Comparison of ENCODE assay signal across 11 cellular contexts in the genomic region with DNA sequence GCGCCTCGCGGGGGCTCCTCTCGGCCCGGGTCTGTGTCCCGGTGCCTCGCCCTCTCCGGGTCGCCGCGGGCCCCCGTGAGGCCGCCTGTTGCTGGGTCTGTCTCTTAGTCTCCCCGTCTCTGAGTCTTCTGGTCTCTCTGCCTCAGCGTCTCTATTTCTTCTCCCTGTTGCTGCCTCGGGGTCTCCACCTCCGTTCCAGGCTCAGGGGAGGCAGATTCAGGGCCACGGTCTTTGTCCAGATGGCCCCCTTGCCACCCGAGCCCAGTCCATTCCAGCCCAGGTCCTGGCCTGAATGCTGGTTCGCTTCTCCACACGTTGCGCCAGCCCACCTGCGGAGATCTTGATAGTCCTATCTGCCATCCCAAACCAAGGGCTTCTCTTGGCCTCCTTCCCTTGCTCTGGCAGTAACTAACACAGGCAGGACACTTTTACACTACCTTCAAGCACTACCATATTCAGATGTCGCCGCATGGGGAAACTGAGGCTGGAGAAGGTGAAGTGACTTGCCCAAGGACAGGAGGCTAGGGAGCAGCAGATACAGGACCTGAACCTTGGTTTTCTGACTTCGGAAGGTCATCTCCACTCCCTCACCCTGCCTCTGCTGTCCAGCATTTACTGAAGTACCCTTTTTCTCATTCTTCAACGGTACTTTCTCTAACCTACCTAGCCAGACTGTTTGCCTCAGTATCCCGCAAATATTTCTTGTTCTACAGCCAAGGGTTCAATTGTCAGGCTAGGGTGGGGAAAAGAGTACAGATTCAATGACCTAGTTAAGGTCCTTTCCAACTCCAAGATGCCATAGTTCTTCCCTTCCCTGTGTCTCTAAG. TPM values are rescaled to one million over a fixed set of nuclear protein-coding genes. Genes with fewer than 3 reads are reported as not detected.
A peak's percentile ranks its signal among the peaks of the same experiment; 100 is the strongest.
DNase-seq lines count a peak whose midpoint lies in the region; ATAC-seq, FAIRE-seq and TF ChIP-seq lines count a peak whose summit lies in the region.
"Had no signal": no experiment of that assay in that cellular context is flagged by ENCODE, and none has a peak within 500 bp of the region (broad histone marks: within the 10 kb centered on the region; RNA-seq: fewer than 3 reads in every experiment).

No MANE protein-coding gene starts in this region.

- H3K4me3 Mint-ChIP-seq in T-helper 17 cell: peak overlapping the region; percentile 93

- DNase-seq in GM12891 (ENCODE audit: insufficient read length, low spot score): no peak
- no peak for DNase-seq in T-helper 17 cell
- no peak for DNase-seq in fibroblast of villous mesenchyme (ENCODE audit: low read depth)
- no peak for DNase-seq in retinal pigment epithelial cell (ENCODE audit: low read depth)
- no peak for DNase-seq in NCI-H1436 (lab: John Stamatoyannopoulos, UW)
- no peak for DNase-seq in NCI-H774 (lab: John Stamatoyannopoulos, UW)
- no peak for DNase-seq in stimulated activated CD8-positive, alpha-beta memory T cell treated with anti-CD3 and anti-CD28 coated beads, Interleukin-4, amount 100 ng/mL, for 48 hours

- FAIRE-seq in GM12891 (lab: Jason Lieb, UNC): peak; percentile 16
- FAIRE-seq: GM12878, TTC549 had no signal

- no peak for TF ChIP-seq POLR2A in GM12891 (IDR thresholded peaks at IDR 0.05; ENCODE audit: low read depth, low read length)

- ATAC-seq in T-helper 17 cell (no peak), HG03039 (IDR thresholded peaks at IDR 0.05; ENCODE audit: unreplicated experiment) (no peak)

- H3K9me3 ChIP-seq in T-helper 17 cell (ENCODE audit: control insufficient read depth, low read length, poor library complexity, severe bottlenecking): no peaks in the 10 kb centered on the region

- H3K4me3 ChIP-seq in fibroblast of villous mesenchyme (ENCODE audit: low read depth, low read length): peak overlapping the region; percentile 33
- peak overlapping the region; percentile 23 for H3K4me3 ChIP-seq in retinal pigment epithelial cell (ENCODE audit: low read length)

- peaks cover 23% of the 10 kb centered on the region for H3K36me3 Mint-ChIP-seq in T-helper 17 cell (ENCODE audit: low read depth)

- peaks cover 20% of the 10 kb centered on the region for H3K4me1 Mint-ChIP-seq in T-helper 17 cell

- no peak for TF ChIP-seq CTCF in fibroblast of villous mesenchyme (IDR thresholded peaks at IDR 0.05; ENCODE audit: insufficient read depth, low read depth, low read length)
- no peak for TF ChIP-seq CTCF in retinal pigment epithelial cell (conservative IDR thresholded peaks at IDR 0.05; ENCODE audit: low read depth, low read length)

- H3K27ac Mint-ChIP-seq in T-helper 17 cell: peak overlapping the region; percentile 76

- peaks cover 75% of the 10 kb centered on the region for H3K27me3 Mint-ChIP-seq in T-helper 17 cell

TF ChIP-seq in GM12891, 5 proteins besides CTCF, POLR2A, EP300 and RAD21:
- TF ChIP-seq TAF1 (IDR thresholded peaks at IDR 0.05; ENCODE audit: low read depth, low read length) (no peak), POLR2AphosphoS5 (IDR thresholded peaks at IDR 0.05; ENCODE audit: low read depth, low read length) (no peak), PAX5 (IDR thresholded peaks at IDR 0.05; ENCODE audit: insufficient read depth, low read length, severe bottlenecking) (no peak), SPI1 (IDR thresholded peaks at IDR 0.05; ENCODE audit: low read depth, low read length) (no peak), POU2F2 (IDR thresholded peaks at IDR 0.05; ENCODE audit: low read depth, low read length) (no peak)

RNA-seq across cellular contexts. Expression of a gene that starts 0.6 kb away (rescaled TPM):
- 1.2 TPM for polyA plus RNA-seq in GM12891 (2012; ENCODE audit: low read depth, missing spikeins)
- total RNA-seq in T-helper 17 cell (under 1 TPM; 0.07 to 0.10 TPM), fibroblast of villous mesenchyme (2.9 and 3.0 TPM in 2 replicates)

RNA-seq across cellular contexts. Expression of a gene that starts 45.6 kb away (rescaled TPM):
- not detected for polyA plus RNA-seq in GM12891 (2012; ENCODE audit: low read depth, missing spikeins)
- total RNA-seq in T-helper 17 cell: not detected
- under 0.01 TPM in 2 replicates for total RNA-seq in fibroblast of villous mesenchyme
- total RNA-seq: dermis microvascular lymphatic vessel endothelial cell had no signal
